In genomic region chr18:79510046-79510685, GRCh38 we compare ENCODE assay signal across 16 cellular contexts.
DNase-seq lines count a peak whose midpoint lies in the region; ATAC-seq and TF ChIP-seq lines count a peak whose summit lies in the region.
"Had no signal": no experiment of that assay in that cellular context is flagged by ENCODE, and none has a peak within 500 bp of the region (broad histone marks: within the 10 kb centered on the region; RNA-seq: fewer than 3 reads in every experiment).

No MANE protein-coding gene starts in this region.

- no peak overlapping the region for H4K8ac ChIP-seq in neuronal stem cell (ENCODE audit: low read depth, low read length)

- no peak overlapping the region for H3K4ac ChIP-seq in neuronal stem cell (ENCODE audit: low read length)

- no peak overlapping the region for H2BK15ac ChIP-seq in neuronal stem cell (ENCODE audit: low read length)

- H3K36me3 ChIP-seq in heart right ventricle: peaks cover 0 to 36% (median 0%) of the 10 kb centered on the region in 9 donors
- H3K36me3 ChIP-seq in neuronal stem cell (replicated peaks in 1 of 2; ENCODE audit: control insufficient read depth in 2 of 2, insufficient read depth in 2 of 2, low read length in 2 of 2): no peaks in the 10 kb centered on the region
- no peaks in the 10 kb centered on the region for H3K36me3 ChIP-seq in aorta (ENCODE audit: control insufficient read depth in 1 of 2, insufficient read depth in 2 of 2, low read length in 1 of 2)
- H3K36me3 ChIP-seq: cardiac muscle cell had no signal

- no peak overlapping the region for H3K27ac Mint-ChIP-seq in chondrocyte (ENCODE audit: unreplicated experiment)

- H3K4me2 ChIP-seq in neuronal stem cell (ENCODE audit: insufficient read depth, low read length, poor library complexity, severe bottlenecking): no peak overlapping the region

- H2BK120ac ChIP-seq in neuronal stem cell (ENCODE audit: low read depth, low read length): no peak overlapping the region

- TF ChIP-seq CTCF in heart right ventricle (IDR thresholded peaks at IDR 0.05): no peak
- TF ChIP-seq CTCF in chondrocyte (IDR thresholded peaks at IDR 0.05): no peak

- H3K36me3 Mint-ChIP-seq in chondrocyte (ENCODE audit: low read depth): no peaks in the 10 kb centered on the region

- no peaks in the 10 kb centered on the region for H3K27me3 ChIP-seq in right cardiac atrium (ENCODE audit: control insufficient read depth, insufficient read depth)
- H3K27me3 ChIP-seq in heart right ventricle: no peaks in the 10 kb centered on the region
- peaks cover 0 to 15% (median 0%) of the 10 kb centered on the region in 3 experiments for H3K27me3 ChIP-seq in neuronal stem cell (ENCODE audit: control insufficient read depth in 3 of 3, insufficient read depth in 3 of 3, low read depth in 1 of 3, low read length in 3 of 3)
- H3K27me3 ChIP-seq in aorta (ENCODE audit: control insufficient read depth in 1 of 2, insufficient read depth in 2 of 2, low read length in 1 of 2): no peaks in the 10 kb centered on the region
- H3K27me3 ChIP-seq: cardiac muscle cell had no signal

- H3K4me3 ChIP-seq in right cardiac atrium (ENCODE audit: low read length) (no peak overlapping the region), heart right ventricle (no peak overlapping the region), neuronal stem cell (ENCODE audit: low read length in 2 of 2) (no peak overlapping the region), aorta (ENCODE audit: low read length in 2 of 2) (no peak overlapping the region)
- H3K4me3 ChIP-seq: cardiac muscle cell had no signal

- H2BK5ac ChIP-seq in neuronal stem cell (ENCODE audit: low read length): no peak overlapping the region

- H2AK5ac ChIP-seq in neuronal stem cell (ENCODE audit: low read depth, low read length): no peak overlapping the region

- no peak overlapping the region for H4K91ac ChIP-seq in neuronal stem cell (ENCODE audit: low read depth, low read length, poor library complexity)

- H2AFZ ChIP-seq in neuronal stem cell (ENCODE audit: low read length): no peak overlapping the region

- H3K27ac ChIP-seq in right cardiac atrium (ENCODE audit: low read length) (no peak overlapping the region), heart right ventricle (no peak overlapping the region), neuronal stem cell (replicated peaks; ENCODE audit: low read length) (no peak overlapping the region), aorta (ENCODE audit: low read depth in 1 of 2, low read length in 2 of 2) (no peak overlapping the region)
- H3K27ac ChIP-seq: cardiac muscle cell had no signal

- 93% methylated on average over 20 of the region's 20 CpGs for WGBS in right cardiac atrium
- WGBS in heart right ventricle, 2 donors: 95 to 98% methylated on average over 20 of the region's 20 CpGs
- no CpG with 5 or more reads among the region's 20 CpGs for WGBS in neuronal stem cell (ENCODE audit: extremely low coverage in 2 of 2, insufficient read length in 2 of 2, insufficient replicate concordance in 1 of 2), 2 donors
- WGBS in aorta, 2 donors: 95 to 97% methylated on average over 20 of the region's 20 CpGs

- peak overlapping the region; percentile 41 for H2BK12ac ChIP-seq in neuronal stem cell (ENCODE audit: low read length)

- peaks cover 27% of the 10 kb centered on the region for H3K4me1 Mint-ChIP-seq in chondrocyte (ENCODE audit: low read depth)

- peak in 2 of 3 donors; percentile 11 to 39 for DNase-seq in right cardiac atrium
- no peak for DNase-seq in heart right ventricle
- peak; percentile 26 for DNase-seq in chondrocyte (ENCODE audit: low spot score)
- no peak for DNase-seq in neuronal stem cell (ENCODE audit: low spot score)
- peak; percentile 15 to 21 for DNase-seq in aorta
- no peak for DNase-seq in NCI-H1436 (lab: John Stamatoyannopoulos, UW)
- DNase-seq in D341Med (ENCODE audit: low spot score): no peak
- DNase-seq: DMS 273 treated with DMSO at 0.1 percent for 48 hours; effector CD8-positive, alpha-beta T cell; NCI-H187; NCI-H345; NK-92 treated with Interleukin-12 subunit alpha and Interleukin-12 subunit beta, amount 100 ng/mL, for 24 hours; Right ventricle myocardium superior had no signal

- peaks cover 4% of the 10 kb centered on the region for H3K79me1 ChIP-seq in neuronal stem cell (ENCODE audit: low read depth, low read length)

- H3K4me1 ChIP-seq in right cardiac atrium (ENCODE audit: control insufficient read depth, insufficient read depth, low read length) (peaks cover 6% of the 10 kb centered on the region), heart right ventricle (peaks cover 13 to 39% (median 29%) of the 10 kb centered on the region in 9 donors), neuronal stem cell (ENCODE audit: control insufficient read depth in 2 of 2, insufficient read depth in 1 of 2, low read depth in 1 of 2, low read length in 2 of 2) (peaks cover 3 to 17% of the 10 kb centered on the region in 2 donors), aorta (ENCODE audit: control insufficient read depth in 1 of 2, insufficient read depth in 2 of 2, low read length in 2 of 2) (no peaks in the 10 kb centered on the region)

- peaks cover 5% of the 10 kb centered on the region for H3K27me3 Mint-ChIP-seq in chondrocyte (ENCODE audit: low read depth)

- H3K14ac ChIP-seq in neuronal stem cell (ENCODE audit: low read length): no peak overlapping the region

- no peak overlapping the region for H3K4me3 Mint-ChIP-seq in chondrocyte (ENCODE audit: unreplicated experiment)
- H3K4me3 Mint-ChIP-seq: T-helper 1 cell treated with Interleukin-12 subunit alpha and Interleukin-12 subunit beta and Interleukin-4 antibody, amounts not matched to agents 30 μg/mL and 1 μg/mL, for 36 hours had no signal

- no peak overlapping the region for H3K9ac ChIP-seq in neuronal stem cell (ENCODE audit: low read depth, low read length, poor library complexity)

- no peak overlapping the region for H3K18ac ChIP-seq in neuronal stem cell (ENCODE audit: low read length)

- H3K9me3 Mint-ChIP-seq in chondrocyte (ENCODE audit: low read depth): no peaks in the 10 kb centered on the region
- H3K9me3 Mint-ChIP-seq: T-helper 1 cell treated with Interleukin-12 subunit alpha and Interleukin-12 subunit beta and Interleukin-4 antibody, amounts not matched to agents 30 μg/mL and 1 μg/mL, for 36 hours had no signal

- intact Hi-C loops in right cardiac atrium (cut with DNase I): no loop called here
- intact Hi-C loops in heart right ventricle (cut with DNase I): no loop called here
- intact Hi-C loops in aorta (cut with DNase I): loop anchor here in 1 of 2 donors (10.0 kb wide), 1 partner anchor 65 kb away; no protein-coding TSS in a partner anchor

- H3K23ac ChIP-seq in neuronal stem cell (ENCODE audit: low read depth, low read length, poor library complexity): no peak overlapping the region

- ATAC-seq in right cardiac atrium (no peak), heart right ventricle (no peak), aorta (ENCODE audit: low FRiP score) (no peak)
- ATAC-seq: HCT116 had no signal

- H3K9me3 ChIP-seq in right cardiac atrium (ENCODE audit: control insufficient read depth, low read length) (no peaks in the 10 kb centered on the region), heart right ventricle (no peaks in the 10 kb centered on the region), neuronal stem cell (replicated peaks in 1 of 2; ENCODE audit: control insufficient read depth in 2 of 2, insufficient read depth in 1 of 2, low read depth in 1 of 2, low read length in 2 of 2) (peaks cover 0 to 3% of the 10 kb centered on the region in 2 donors), aorta (ENCODE audit: control insufficient read depth, low read length) (no peaks in the 10 kb centered on the region)

Comparison
In these comparisons a context has a peak if more than half of its experiments do, and no peak if none do; other contexts are left out.
1. DNase-seq: peak in right cardiac atrium (2 of 3), chondrocyte (single experiment) and aorta (2 of 2); none in heart right ventricle (0 of 2), neuronal stem cell (single experiment), NCI-H1436 (single experiment) and D341Med (single experiment).